1 cellular context compared by ENCODE assay signal in genomic region chr3:73086071-73086494, GRCh38.
TF ChIP-seq lines count a peak whose summit lies in the region.

No MANE protein-coding gene starts in this region.

TF ChIP-seq in GM23338, 12 proteins besides CTCF, POLR2A, EP300 and RAD21 (continued from another document):
- TF ChIP-seq ZNF462 (CRISPR knock-in tag; IDR thresholded peaks at IDR 0.05) (no peak), REST (IDR thresholded peaks at IDR 0.05; ENCODE audit: unreplicated experiment) (no peak), CREB1 (CRISPR knock-in tag; IDR thresholded peaks at IDR 0.05; ENCODE audit: low read depth) (no peak)
